ENCODE assay signal across 1 cellular context in genomic region chr11:47259178-47259977, GRCh38.
A peak's percentile ranks its signal among the peaks of the same experiment; 100 is the strongest.
TF ChIP-seq lines count a peak whose summit lies in the region.

No MANE protein-coding gene starts in this region.

TF ChIP-seq in H1, 55 proteins besides CTCF, POLR2A, EP300 and RAD21 (continued from another document):
- TF ChIP-seq EZH2 (IDR thresholded peaks at IDR 0.05; ENCODE audit: low read depth, low read length, severe bottlenecking): no peak
- TF ChIP-seq NRF1 (IDR thresholded peaks at IDR 0.05; ENCODE audit: low read depth, low read length): no peak
- TF ChIP-seq SAP30 (IDR thresholded peaks at IDR 0.05; ENCODE audit: insufficient read depth, insufficient replicate concordance, low read length): no peak
- no peak for TF ChIP-seq FOSL1 (IDR thresholded peaks at IDR 0.05; ENCODE audit: insufficient read depth, low read depth, low read length)
- 0 out of 2 replicates have a peak, but pooled peaks have one; percentile 28 for TF ChIP-seq RBBP5 (IDR thresholded peaks at IDR 0.05; ENCODE audit: borderline replicate concordance, low read depth, low read length)
- TF ChIP-seq CHD7 (IDR thresholded peaks at IDR 0.05; ENCODE audit: insufficient replicate concordance, low read length): no peak
- TF ChIP-seq YY1 (IDR thresholded peaks at IDR 0.05; ENCODE audit: low read depth, low read length): 0 out of 2 replicates have a peak, but pooled peaks have one; percentile 22
- no peak for TF ChIP-seq BRCA1 (IDR thresholded peaks at IDR 0.05; ENCODE audit: low read depth, low read length)
- no peak for TF ChIP-seq JUN (IDR thresholded peaks at IDR 0.05; ENCODE audit: low read depth, low read length)
- 0 out of 4 replicates have a peak, but pooled peaks of 1 of the 2 experiments have one; percentile 16 for TF ChIP-seq HDAC2 (IDR thresholded peaks at IDR 0.05; ENCODE audit: borderline replicate concordance in 1 of 2, low read depth in 2 of 2, low read length in 2 of 2)
- no peak for TF ChIP-seq POLR2AphosphoS5 (IDR thresholded peaks at IDR 0.05; ENCODE audit: low read depth, low read length)
